In the genomic region with DNA sequence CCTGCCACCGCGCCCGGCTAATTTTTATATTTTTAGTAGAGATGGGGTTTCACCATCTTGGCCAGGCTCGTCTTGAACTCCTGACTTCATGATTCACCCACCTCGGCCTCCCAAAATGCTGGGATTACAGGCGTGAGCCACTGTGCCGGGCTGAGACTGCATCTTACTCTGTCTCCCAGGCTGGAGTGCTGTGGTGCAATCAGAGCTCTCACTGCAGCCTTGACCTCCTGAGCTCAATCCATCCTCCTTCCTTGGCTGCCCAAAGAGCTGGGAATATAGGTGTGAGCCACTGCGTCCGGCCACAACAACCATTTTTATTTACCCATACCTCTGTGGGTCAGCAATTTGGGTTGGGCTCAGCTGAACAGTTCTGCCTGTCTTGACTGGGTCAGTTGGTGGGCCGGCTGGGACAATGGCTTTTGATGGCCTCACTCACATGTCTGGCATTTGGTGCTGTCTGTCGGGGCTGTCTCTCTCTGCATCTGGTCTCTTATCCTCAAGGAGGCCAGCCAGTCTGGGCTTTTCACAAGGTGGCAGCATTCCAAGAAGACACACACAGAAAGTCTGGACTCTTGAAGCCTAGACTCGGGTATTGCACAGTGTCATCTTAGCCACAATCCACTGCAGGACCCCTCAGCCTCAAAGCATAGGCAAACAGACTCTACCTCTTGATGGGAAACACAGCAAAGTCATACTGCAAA, we compare ENCODE assay signal across 1 cellular context.
TF ChIP-seq lines count a peak whose summit lies in the region.

No MANE protein-coding gene starts in this region.

TF ChIP-seq in K562, 482 proteins besides CTCF, POLR2A, EP300 and RAD21 (continued from another document):
- TF ChIP-seq, protein P1, sequence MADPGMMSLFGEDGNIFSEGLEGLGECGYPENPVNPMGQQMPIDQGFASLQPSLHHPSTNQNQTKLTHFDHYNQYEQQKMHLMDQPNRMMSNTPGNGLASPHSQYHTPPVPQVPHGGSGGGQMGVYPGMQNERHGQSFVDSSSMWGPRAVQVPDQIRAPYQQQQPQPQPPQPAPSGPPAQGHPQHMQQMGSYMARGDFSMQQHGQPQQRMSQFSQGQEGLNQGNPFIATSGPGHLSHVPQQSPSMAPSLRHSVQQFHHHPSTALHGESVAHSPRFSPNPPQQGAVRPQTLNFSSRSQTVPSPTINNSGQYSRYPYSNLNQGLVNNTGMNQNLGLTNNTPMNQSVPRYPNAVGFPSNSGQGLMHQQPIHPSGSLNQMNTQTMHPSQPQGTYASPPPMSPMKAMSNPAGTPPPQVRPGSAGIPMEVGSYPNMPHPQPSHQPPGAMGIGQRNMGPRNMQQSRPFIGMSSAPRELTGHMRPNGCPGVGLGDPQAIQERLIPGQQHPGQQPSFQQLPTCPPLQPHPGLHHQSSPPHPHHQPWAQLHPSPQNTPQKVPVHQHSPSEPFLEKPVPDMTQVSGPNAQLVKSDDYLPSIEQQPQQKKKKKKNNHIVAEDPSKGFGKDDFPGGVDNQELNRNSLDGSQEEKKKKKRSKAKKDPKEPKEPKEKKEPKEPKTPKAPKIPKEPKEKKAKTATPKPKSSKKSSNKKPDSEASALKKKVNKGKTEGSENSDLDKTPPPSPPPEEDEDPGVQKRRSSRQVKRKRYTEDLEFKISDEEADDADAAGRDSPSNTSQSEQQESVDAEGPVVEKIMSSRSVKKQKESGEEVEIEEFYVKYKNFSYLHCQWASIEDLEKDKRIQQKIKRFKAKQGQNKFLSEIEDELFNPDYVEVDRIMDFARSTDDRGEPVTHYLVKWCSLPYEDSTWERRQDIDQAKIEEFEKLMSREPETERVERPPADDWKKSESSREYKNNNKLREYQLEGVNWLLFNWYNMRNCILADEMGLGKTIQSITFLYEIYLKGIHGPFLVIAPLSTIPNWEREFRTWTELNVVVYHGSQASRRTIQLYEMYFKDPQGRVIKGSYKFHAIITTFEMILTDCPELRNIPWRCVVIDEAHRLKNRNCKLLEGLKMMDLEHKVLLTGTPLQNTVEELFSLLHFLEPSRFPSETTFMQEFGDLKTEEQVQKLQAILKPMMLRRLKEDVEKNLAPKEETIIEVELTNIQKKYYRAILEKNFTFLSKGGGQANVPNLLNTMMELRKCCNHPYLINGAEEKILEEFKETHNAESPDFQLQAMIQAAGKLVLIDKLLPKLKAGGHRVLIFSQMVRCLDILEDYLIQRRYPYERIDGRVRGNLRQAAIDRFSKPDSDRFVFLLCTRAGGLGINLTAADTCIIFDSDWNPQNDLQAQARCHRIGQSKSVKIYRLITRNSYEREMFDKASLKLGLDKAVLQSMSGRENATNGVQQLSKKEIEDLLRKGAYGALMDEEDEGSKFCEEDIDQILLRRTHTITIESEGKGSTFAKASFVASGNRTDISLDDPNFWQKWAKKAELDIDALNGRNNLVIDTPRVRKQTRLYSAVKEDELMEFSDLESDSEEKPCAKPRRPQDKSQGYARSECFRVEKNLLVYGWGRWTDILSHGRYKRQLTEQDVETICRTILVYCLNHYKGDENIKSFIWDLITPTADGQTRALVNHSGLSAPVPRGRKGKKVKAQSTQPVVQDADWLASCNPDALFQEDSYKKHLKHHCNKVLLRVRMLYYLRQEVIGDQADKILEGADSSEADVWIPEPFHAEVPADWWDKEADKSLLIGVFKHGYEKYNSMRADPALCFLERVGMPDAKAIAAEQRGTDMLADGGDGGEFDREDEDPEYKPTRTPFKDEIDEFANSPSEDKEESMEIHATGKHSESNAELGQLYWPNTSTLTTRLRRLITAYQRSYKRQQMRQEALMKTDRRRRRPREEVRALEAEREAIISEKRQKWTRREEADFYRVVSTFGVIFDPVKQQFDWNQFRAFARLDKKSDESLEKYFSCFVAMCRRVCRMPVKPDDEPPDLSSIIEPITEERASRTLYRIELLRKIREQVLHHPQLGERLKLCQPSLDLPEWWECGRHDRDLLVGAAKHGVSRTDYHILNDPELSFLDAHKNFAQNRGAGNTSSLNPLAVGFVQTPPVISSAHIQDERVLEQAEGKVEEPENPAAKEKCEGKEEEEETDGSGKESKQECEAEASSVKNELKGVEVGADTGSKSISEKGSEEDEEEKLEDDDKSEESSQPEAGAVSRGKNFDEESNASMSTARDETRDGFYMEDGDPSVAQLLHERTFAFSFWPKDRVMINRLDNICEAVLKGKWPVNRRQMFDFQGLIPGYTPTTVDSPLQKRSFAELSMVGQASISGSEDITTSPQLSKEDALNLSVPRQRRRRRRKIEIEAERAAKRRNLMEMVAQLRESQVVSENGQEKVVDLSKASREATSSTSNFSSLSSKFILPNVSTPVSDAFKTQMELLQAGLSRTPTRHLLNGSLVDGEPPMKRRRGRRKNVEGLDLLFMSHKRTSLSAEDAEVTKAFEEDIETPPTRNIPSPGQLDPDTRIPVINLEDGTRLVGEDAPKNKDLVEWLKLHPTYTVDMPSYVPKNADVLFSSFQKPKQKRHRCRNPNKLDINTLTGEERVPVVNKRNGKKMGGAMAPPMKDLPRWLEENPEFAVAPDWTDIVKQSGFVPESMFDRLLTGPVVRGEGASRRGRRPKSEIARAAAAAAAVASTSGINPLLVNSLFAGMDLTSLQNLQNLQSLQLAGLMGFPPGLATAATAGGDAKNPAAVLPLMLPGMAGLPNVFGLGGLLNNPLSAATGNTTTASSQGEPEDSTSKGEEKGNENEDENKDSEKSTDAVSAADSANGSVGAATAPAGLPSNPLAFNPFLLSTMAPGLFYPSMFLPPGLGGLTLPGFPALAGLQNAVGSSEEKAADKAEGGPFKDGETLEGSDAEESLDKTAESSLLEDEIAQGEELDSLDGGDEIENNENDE (IDR thresholded peaks at IDR 0.05; ENCODE audit: low read depth, low read length) = no peak
- TF ChIP-seq FOS (IDR thresholded peaks at IDR 0.05; ENCODE audit: extremely low read depth, insufficient read length) (no peak), OTX1 (CRISPR knock-in tag; IDR thresholded peaks at IDR 0.05) (no peak), ZNF764 (CRISPR knock-in tag; IDR thresholded peaks at IDR 0.05; ENCODE audit: low read depth) (no peak)
